Comparison of ENCODE assay signal across 14 cellular contexts in the genomic region with DNA sequence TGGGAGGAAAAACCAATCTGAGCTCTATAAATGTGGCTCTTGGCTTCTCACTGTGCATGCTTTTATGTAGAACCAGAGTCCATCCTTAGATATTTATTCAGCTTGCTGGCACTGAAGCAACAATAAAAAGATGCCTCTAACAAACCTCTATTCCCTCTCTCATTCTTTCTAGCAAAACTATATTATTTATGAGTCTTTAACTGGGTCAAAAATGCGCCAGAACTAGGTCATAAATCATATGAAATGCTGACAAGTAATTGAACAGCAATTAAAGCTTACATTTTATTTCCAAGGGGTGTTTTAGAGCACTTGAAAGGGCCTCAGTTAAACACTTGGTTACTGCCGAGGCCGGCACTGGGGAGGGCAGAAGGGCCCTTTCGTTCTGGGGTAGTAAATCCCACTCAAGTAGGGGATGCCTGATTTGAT. TPM values are rescaled to one million over a fixed set of nuclear protein-coding genes. Genes with fewer than 3 reads are reported as not detected.
DNase-seq lines count a peak whose midpoint lies in the region; ATAC-seq, FAIRE-seq and TF ChIP-seq lines count a peak whose summit lies in the region.
"Had no signal": no experiment of that assay in that cellular context is flagged by ENCODE, and none has a peak within 500 bp of the region (broad histone marks: within the 10 kb centered on the region; RNA-seq: fewer than 3 reads in every experiment).

No MANE protein-coding gene starts in this region.

- peak overlapping the region; percentile 87 for H3K9ac ChIP-seq in astrocyte (ENCODE audit: low read length)
- H3K9ac ChIP-seq in keratinocyte (ENCODE audit: control insufficient read depth, extremely low read depth, insufficient read depth, low read length), result peak overlapping the region; percentile 39
- no peak overlapping the region for H3K9ac ChIP-seq in smooth muscle cell (ENCODE audit: low read depth)

- dilution Hi-C loops in keratinocyte (cut with MboI; ENCODE audit: extremely low pct_ligation_motif_present, low sequenced_read_pairs), result no loop called here

- no peak overlapping the region for H3K4me3 ChIP-seq in GM23338
- H3K4me3 ChIP-seq in astrocyte (ENCODE audit: insufficient read depth, low read depth, low read length), result peak overlapping the region; percentile 69
- H3K4me3 ChIP-seq in keratinocyte (ENCODE audit: control insufficient read depth in 2 of 3, extremely low read depth in 1 of 3, insufficient read depth in 2 of 3, low read depth in 1 of 3, low read length in 3 of 3), result peak overlapping the region in 1 of 3 experiments; percentile 24
- H3K4me3 ChIP-seq in smooth muscle cell, result peak overlapping the region; percentile 23
- H3K4me3 ChIP-seq: GM12878 had no signal

- H3K27ac ChIP-seq in GM23338 (ENCODE audit: low read depth) (no peak overlapping the region), astrocyte (ENCODE audit: low read depth, low read length) (peak overlapping the region; percentile 83), keratinocyte (ENCODE audit: control insufficient read depth, insufficient read depth, low read length) (no peak overlapping the region), smooth muscle cell (ENCODE audit: low read depth) (no peak overlapping the region)

- H3K4me2 ChIP-seq in GM23338 (no peak overlapping the region), astrocyte (ENCODE audit: low read length) (peak overlapping the region; percentile 82), keratinocyte (ENCODE audit: control insufficient read depth, extremely low read depth, insufficient read depth, low read depth, low read length) (peak overlapping the region; percentile 68), smooth muscle cell (no peak overlapping the region)

- H3K4me3 Mint-ChIP-seq in GM23338 (no peak overlapping the region), astrocyte (ENCODE audit: unreplicated experiment) (no peak overlapping the region)
- H3K4me3 Mint-ChIP-seq in activated naive CD8-positive, alpha-beta T cell treated with anti-CD3 and anti-CD28 coated beads for 36 hours, result no peak overlapping the region
- H3K4me3 Mint-ChIP-seq: memory B cell had no signal

- H3K79me2 ChIP-seq in GM23338 (replicated peaks; ENCODE audit: insufficient read depth), result no peaks in the 10 kb centered on the region
- peaks cover 74% of the 10 kb centered on the region for H3K79me2 ChIP-seq in astrocyte (ENCODE audit: insufficient read depth, low read length)
- H3K79me2 ChIP-seq in keratinocyte (ENCODE audit: control insufficient read depth, insufficient read depth, low read length), result peaks cover 34% of the 10 kb centered on the region
- no peaks in the 10 kb centered on the region for H3K79me2 ChIP-seq in smooth muscle cell (ENCODE audit: low read depth)

- peaks cover 31% of the 10 kb centered on the region for H3K4me1 ChIP-seq in GM23338 (ENCODE audit: insufficient read depth)
- H3K4me1 ChIP-seq in astrocyte (ENCODE audit: insufficient read depth, low read length), result no peaks in the 10 kb centered on the region
- peaks cover 20% of the 10 kb centered on the region for H3K4me1 ChIP-seq in keratinocyte (ENCODE audit: control insufficient read depth, extremely low read depth, insufficient read depth, low read length)
- H3K4me1 ChIP-seq in smooth muscle cell (ENCODE audit: low read depth), result no peaks in the 10 kb centered on the region

- DNase-seq in GM23338 (ENCODE audit: low spot score), result no peak
- peak; percentile 10 for DNase-seq in astrocyte (ENCODE audit: low read depth)
- DNase-seq in keratinocyte (ENCODE audit: low read depth, low spot score), result no peak
- DNase-seq in smooth muscle cell (lab: John Stamatoyannopoulos, UW; ENCODE audit: unreplicated experiment), result no peak
- no peak for DNase-seq in NCI-H2171 (lab: John Stamatoyannopoulos, UW)
- no peak for DNase-seq in activated naive CD8-positive, alpha-beta T cell treated with anti-CD3 and anti-CD28 coated beads for 36 hours
- no peak for DNase-seq in NCI-H526 treated with DMSO at 0.1 percent for 48 hours (lab: John Stamatoyannopoulos, UW)
- no peak for DNase-seq in GDM1 (lab: John Stamatoyannopoulos, UW)
- DNase-seq: activated CD4-positive, alpha-beta T cell treated with anti-CD3 and anti-CD28 coated beads, Interleukin-2, amount 50 U/mL, for 1 hour; stimulated activated CD4-positive, alpha-beta T cell treated with anti-CD3 and anti-CD28 coated beads, Interleukin-1b, Interleukin-23, amount 100 ng/mL, for 48 hours had no signal

- H3K9me3 ChIP-seq in astrocyte (ENCODE audit: insufficient read depth, low read depth, low read length) (no peaks in the 10 kb centered on the region), keratinocyte (ENCODE audit: control insufficient read depth, low read depth, low read length) (no peaks in the 10 kb centered on the region), smooth muscle cell (replicated peaks; ENCODE audit: low read depth) (no peaks in the 10 kb centered on the region)

- H3F3A ChIP-seq in GM23338 (replicated peaks; ENCODE audit: low read depth), result peaks cover 48% of the 10 kb centered on the region
- no peaks in the 10 kb centered on the region for H3F3A ChIP-seq in smooth muscle cell (ENCODE audit: low read depth)

- TF ChIP-seq CTCF in GM23338 (conservative IDR thresholded peaks at IDR 0.05; ENCODE audit: low read depth in 2 of 2) (no peak), astrocyte (IDR thresholded peaks at IDR 0.05; ENCODE audit: insufficient read depth, low read depth, low read length) (no peak), keratinocyte (optimal IDR thresholded peaks at IDR 0.05 in 1 of 3, IDR thresholded peaks at IDR 0.05 in 1 of 3, conservative IDR thresholded peaks at IDR 0.05 in 1 of 3; ENCODE audit: extremely low read depth in 1 of 3, insufficient read depth in 2 of 3, low read length in 3 of 3) (no peak), smooth muscle cell (IDR thresholded peaks at IDR 0.05; ENCODE audit: borderline replicate concordance, insufficient read depth, poor library complexity, severe bottlenecking) (no peak)

- ATAC-seq in GM23338, result no peak
- ATAC-seq: GM12878 had no signal

- H3K9me3 Mint-ChIP-seq in GM23338, result peaks cover 5% of the 10 kb centered on the region; the same call in 1 of the 3 replicates
- peaks cover 23% of the 10 kb centered on the region for H3K9me3 Mint-ChIP-seq in astrocyte (ENCODE audit: unreplicated experiment)
- no peaks in the 10 kb centered on the region for H3K9me3 Mint-ChIP-seq in activated naive CD8-positive, alpha-beta T cell treated with anti-CD3 and anti-CD28 coated beads for 36 hours
- H3K9me3 Mint-ChIP-seq: memory B cell had no signal

- H3K27ac Mint-ChIP-seq in GM23338 (no peak overlapping the region), astrocyte (ENCODE audit: unreplicated experiment) (no peak overlapping the region)
- H3K27ac Mint-ChIP-seq in activated naive CD8-positive, alpha-beta T cell treated with anti-CD3 and anti-CD28 coated beads for 36 hours, result no peak overlapping the region
- H3K27ac Mint-ChIP-seq: memory B cell had no signal

- peaks cover 95% of the 10 kb centered on the region for H3K27me3 Mint-ChIP-seq in GM23338 (ENCODE audit: insufficient read depth, low read depth, poor library complexity)
- H3K27me3 Mint-ChIP-seq in astrocyte (ENCODE audit: low read depth, unreplicated experiment), result peaks cover 91% of the 10 kb centered on the region
- peaks cover 4% of the 10 kb centered on the region for H3K27me3 Mint-ChIP-seq in activated naive CD8-positive, alpha-beta T cell treated with anti-CD3 and anti-CD28 coated beads for 36 hours

- H3K9me1 ChIP-seq in keratinocyte (ENCODE audit: control insufficient read depth, extremely low read depth, insufficient read depth, low read length), result no peaks in the 10 kb centered on the region

- H4K20me1 ChIP-seq in GM23338 (replicated peaks; ENCODE audit: insufficient read depth), result peaks cover 67% of the 10 kb centered on the region
- peaks cover 4% of the 10 kb centered on the region for H4K20me1 ChIP-seq in astrocyte (ENCODE audit: insufficient read depth, low read length)
- no peaks in the 10 kb centered on the region for H4K20me1 ChIP-seq in keratinocyte (ENCODE audit: control insufficient read depth, extremely low read depth, insufficient read depth, low read length)
- peaks cover 6% of the 10 kb centered on the region for H4K20me1 ChIP-seq in smooth muscle cell (ENCODE audit: low read depth)

- 28% methylated on average over 4 of the region's 4 CpGs for WGBS in smooth muscle cell (ENCODE audit: low lambda C conversion rate)

- H3K4me1 Mint-ChIP-seq in GM23338, result peaks cover 9% of the 10 kb centered on the region
- peaks cover 2% of the 10 kb centered on the region for H3K4me1 Mint-ChIP-seq in astrocyte (ENCODE audit: low read depth, unreplicated experiment)
- H3K4me1 Mint-ChIP-seq in activated naive CD8-positive, alpha-beta T cell treated with anti-CD3 and anti-CD28 coated beads for 36 hours, result no peaks in the 10 kb centered on the region
- H3K4me1 Mint-ChIP-seq: memory B cell had no signal

- no peaks in the 10 kb centered on the region for H3K36me3 ChIP-seq in GM23338 (ENCODE audit: insufficient read depth)
- no peaks in the 10 kb centered on the region for H3K36me3 ChIP-seq in astrocyte (ENCODE audit: insufficient read depth, low read length)
- H3K36me3 ChIP-seq in keratinocyte (ENCODE audit: control insufficient read depth in 2 of 2, extremely low read depth in 1 of 2, insufficient read depth in 2 of 2, low read length in 2 of 2), result peaks cover 2 to 5% of the 10 kb centered on the region in 2 experiments
- no peaks in the 10 kb centered on the region for H3K36me3 ChIP-seq in smooth muscle cell (ENCODE audit: low read depth)

- H3K27me3 ChIP-seq in GM23338 (ENCODE audit: insufficient read depth), result peaks cover 97% of the 10 kb centered on the region
- peaks cover 60% of the 10 kb centered on the region for H3K27me3 ChIP-seq in astrocyte (ENCODE audit: insufficient read depth, low read length)
- H3K27me3 ChIP-seq in keratinocyte (ENCODE audit: control insufficient read depth, extremely low read depth, insufficient read depth, low read length), result no peaks in the 10 kb centered on the region
- H3K27me3 ChIP-seq in smooth muscle cell (ENCODE audit: low read depth), result peaks cover 100% of the 10 kb centered on the region

- H3K9me2 ChIP-seq in GM23338 (ENCODE audit: insufficient read depth), result no peaks in the 10 kb centered on the region

- FAIRE-seq in astrocyte (lab: Jason Lieb, UNC) (no peak), keratinocyte (lab: Jason Lieb, UNC) (no peak)
- FAIRE-seq: GM12878, GM19239 had no signal

- H3K36me3 Mint-ChIP-seq in GM23338 (ENCODE audit: low read depth) (no peaks in the 10 kb centered on the region), astrocyte (ENCODE audit: low read depth, unreplicated experiment) (no peaks in the 10 kb centered on the region)
- no peaks in the 10 kb centered on the region for H3K36me3 Mint-ChIP-seq in activated naive CD8-positive, alpha-beta T cell treated with anti-CD3 and anti-CD28 coated beads for 36 hours
- H3K36me3 Mint-ChIP-seq: memory B cell had no signal

- H2AFZ ChIP-seq in GM23338, result no peak overlapping the region
- H2AFZ ChIP-seq in astrocyte (ENCODE audit: low read depth, low read length), result no peak overlapping the region
- H2AFZ ChIP-seq in keratinocyte (ENCODE audit: control insufficient read depth, low read length), result no peak overlapping the region
- H2AFZ ChIP-seq in smooth muscle cell (ENCODE audit: low read depth), result no peak overlapping the region

RNA-seq across cellular contexts. Expression of a gene that starts 14.0 kb away (rescaled TPM):
- not detected in 2 replicates for total RNA-seq in GM23338 (2014; rRNA removed; shearing (Covaris generic))
- polyA plus RNA-seq in GM23338 (2016; fragmentation: Nextera tagmentation; extraction: Ambion mirVana) (not detected in 2 replicates), keratinocyte (0.40 to 1.8 TPM (median 1.5 TPM) in 3 replicates), smooth muscle cell (0.22 TPM in 1 of 2 replicates, not detected in the other)
- total RNA-seq in astrocyte (not detected in 2 replicates), smooth muscle cell (1.4 TPM in 1 of 2 replicates, not detected in the other)
- 0.55 TPM for polyA plus RNA-seq in keratinocyte (2011; ENCODE audit: low read depth)
- polyA plus RNA-seq in keratinocyte (2011; cell fraction: cytosol; rRNA removed), result 1.3 and 1.5 TPM in 2 replicates
- 2.1 and 2.6 TPM in 2 replicates for polyA plus RNA-seq in keratinocyte (2011; cell fraction: nucleus; rRNA removed)
- 1.2 and 1.7 TPM in 2 replicates for polyA plus RNA-seq in keratinocyte (2012; ENCODE audit: low replicate concordance)
- polyA minus RNA-seq in keratinocyte, result 0.30 to 0.99 TPM (median 0.74 TPM) in 3 replicates
- not detected for polyA minus RNA-seq in keratinocyte (2011; cell fraction: cytosol; rRNA and poly(A)+ RNA removed)
- 0.54 and 0.63 TPM in 2 replicates for polyA minus RNA-seq in keratinocyte (2011; cell fraction: nucleus; rRNA and poly(A)+ RNA removed)
- total RNA-seq in activated naive CD8-positive, alpha-beta T cell treated with anti-CD3 and anti-CD28 coated beads for 36 hours, result not detected
- total RNA-seq: GM12878 had no signal

RNA-seq across cellular contexts. Expression of a gene that starts 14.1 kb away (rescaled TPM):
- not detected in 2 replicates for total RNA-seq in GM23338 (2014; rRNA removed; shearing (Covaris generic))
- polyA plus RNA-seq in GM23338 (2016; fragmentation: Nextera tagmentation; extraction: Ambion mirVana) (not detected in 2 replicates), keratinocyte (0.22 to 1.1 TPM (median 0.71 TPM) in 3 replicates), smooth muscle cell (not detected in 2 replicates)
- total RNA-seq in astrocyte (not detected in 2 replicates), smooth muscle cell (not detected in 2 replicates)
- 0.24 TPM for polyA plus RNA-seq in keratinocyte (2011; ENCODE audit: low read depth)
- 0.25 and 0.47 TPM in 2 replicates for polyA plus RNA-seq in keratinocyte (2011; cell fraction: cytosol; rRNA removed)
- 1.1 and 1.2 TPM in 2 replicates for polyA plus RNA-seq in keratinocyte (2011; cell fraction: nucleus; rRNA removed)
- polyA plus RNA-seq in keratinocyte (2012; ENCODE audit: low replicate concordance), result 0.14 and 0.80 TPM in 2 replicates
- 0.23 to 0.35 TPM in 2 of 3 replicates, not detected in the other for polyA minus RNA-seq in keratinocyte
- polyA minus RNA-seq in keratinocyte (2011; cell fraction: cytosol; rRNA and poly(A)+ RNA removed), result not detected
- polyA minus RNA-seq in keratinocyte (2011; cell fraction: nucleus; rRNA and poly(A)+ RNA removed), result 0.54 TPM in 1 of 2 replicates, not detected in the other
- not detected for total RNA-seq in activated naive CD8-positive, alpha-beta T cell treated with anti-CD3 and anti-CD28 coated beads for 36 hours
- total RNA-seq: GM12878; T-helper 2 cell treated with Interferon-gamma antibody and Interleukin-4, amounts not matched to agents 100 ng/mL and 5 ng/mL, for 36 hours had no signal
- polyA plus RNA-seq: GM12878 had no signal

RNA-seq across cellular contexts. Expression of a gene that starts 20.7 kb away (rescaled TPM):
- total RNA-seq in GM23338 (2014; rRNA removed; shearing (Covaris generic)), result not detected in 2 replicates
- polyA plus RNA-seq in GM23338 (2016; fragmentation: Nextera tagmentation; extraction: Ambion mirVana), result not detected in 2 replicates
- 0.23 TPM in 1 of 2 replicates, not detected in the other for total RNA-seq in astrocyte
- 5.2 to 12.5 TPM (median 11.9 TPM) in 3 replicates for polyA plus RNA-seq in keratinocyte
- polyA plus RNA-seq in keratinocyte (2011; ENCODE audit: low read depth), result 1.3 TPM
- polyA plus RNA-seq in keratinocyte (2011; cell fraction: cytosol; rRNA removed), result 11.8 and 14.4 TPM in 2 replicates
- polyA plus RNA-seq in keratinocyte (2011; cell fraction: nucleus; rRNA removed), result 7.9 and 8.1 TPM in 2 replicates
- polyA plus RNA-seq in keratinocyte (2012; ENCODE audit: low replicate concordance), result 4.2 and 10.2 TPM in 2 replicates
- polyA minus RNA-seq in keratinocyte, result 3.6 to 10.2 TPM (median 7.7 TPM) in 3 replicates
- 4.4 TPM for polyA minus RNA-seq in keratinocyte (2011; cell fraction: cytosol; rRNA and poly(A)+ RNA removed)
- 2.6 and 5.5 TPM in 2 replicates for polyA minus RNA-seq in keratinocyte (2011; cell fraction: nucleus; rRNA and poly(A)+ RNA removed)
- total RNA-seq in smooth muscle cell, result 0.40 TPM in 1 of 2 replicates, not detected in the other
- polyA plus RNA-seq in smooth muscle cell, result not detected in 2 replicates
- total RNA-seq in activated naive CD8-positive, alpha-beta T cell treated with anti-CD3 and anti-CD28 coated beads for 36 hours, result under 1 TPM; 0.24 to 0.35 TPM

RNA-seq across cellular contexts. Expression of a gene that starts 26.9 kb away (rescaled TPM):
- total RNA-seq in GM23338 (2014; rRNA removed; shearing (Covaris generic)), result not detected in 2 replicates
- polyA plus RNA-seq in GM23338 (2016; fragmentation: Nextera tagmentation; extraction: Ambion mirVana) (not detected in 2 replicates), keratinocyte (3.3 to 7.1 TPM (median 4.5 TPM) in 3 replicates), smooth muscle cell (0.11 and 0.98 TPM in 2 replicates)
- total RNA-seq in astrocyte (not detected in 2 replicates), smooth muscle cell (0.67 and 2.1 TPM in 2 replicates)
- 6.8 TPM for polyA plus RNA-seq in keratinocyte (2011; ENCODE audit: low read depth)
- 3.1 and 4.3 TPM in 2 replicates for polyA plus RNA-seq in keratinocyte (2011; cell fraction: cytosol; rRNA removed)
- polyA plus RNA-seq in keratinocyte (2011; cell fraction: nucleus; rRNA removed), result 9.4 and 10.0 TPM in 2 replicates
- polyA plus RNA-seq in keratinocyte (2012; ENCODE audit: low replicate concordance), result 3.2 and 5.0 TPM in 2 replicates
- 2.3 to 4.3 TPM (median 2.7 TPM) in 3 replicates for polyA minus RNA-seq in keratinocyte
- polyA minus RNA-seq in keratinocyte (2011; cell fraction: cytosol; rRNA and poly(A)+ RNA removed), result 4.4 TPM
- polyA minus RNA-seq in keratinocyte (2011; cell fraction: nucleus; rRNA and poly(A)+ RNA removed), result 5.0 and 5.5 TPM in 2 replicates
- not detected for total RNA-seq in activated naive CD8-positive, alpha-beta T cell treated with anti-CD3 and anti-CD28 coated beads for 36 hours
- total RNA-seq: T-helper 2 cell treated with Interferon-gamma antibody and Interleukin-4, amounts not matched to agents 100 ng/mL and 5 ng/mL, for 36 hours had no signal

RNA-seq across cellular contexts. Expression of a gene that starts 31.0 kb away (rescaled TPM):
- not detected in 2 replicates for total RNA-seq in GM23338 (2014; rRNA removed; shearing (Covaris generic))
- polyA plus RNA-seq in GM23338 (2016; fragmentation: Nextera tagmentation; extraction: Ambion mirVana), result not detected in 2 replicates
- total RNA-seq in astrocyte, result not detected in 2 replicates
- 0.52 to 0.72 TPM (median 0.54 TPM) in 3 replicates for polyA plus RNA-seq in keratinocyte
- polyA plus RNA-seq in keratinocyte (2011; ENCODE audit: low read depth), result not detected
- 0.26 and 0.68 TPM in 2 replicates for polyA plus RNA-seq in keratinocyte (2011; cell fraction: cytosol; rRNA removed)
- polyA plus RNA-seq in keratinocyte (2011; cell fraction: nucleus; rRNA removed), result 1.8 and 2.5 TPM in 2 replicates
- 0.44 and 1.4 TPM in 2 replicates for polyA plus RNA-seq in keratinocyte (2012; ENCODE audit: low replicate concordance)
- polyA minus RNA-seq in keratinocyte, result 0.59 to 2.3 TPM (median 1.1 TPM) in 3 replicates
- not detected for polyA minus RNA-seq in keratinocyte (2011; cell fraction: cytosol; rRNA and poly(A)+ RNA removed)
- 2.7 and 3.6 TPM in 2 replicates for polyA minus RNA-seq in keratinocyte (2011; cell fraction: nucleus; rRNA and poly(A)+ RNA removed)
- total RNA-seq in smooth muscle cell, result 0.58 TPM in 1 of 2 replicates, not detected in the other
- polyA plus RNA-seq in smooth muscle cell, result 0.56 TPM in 1 of 2 replicates, not detected in the other
- total RNA-seq in activated naive CD8-positive, alpha-beta T cell treated with anti-CD3 and anti-CD28 coated beads for 36 hours, result not detected
- total RNA-seq: GM12878; T-helper 2 cell treated with Interferon-gamma antibody and Interleukin-4, amounts not matched to agents 100 ng/mL and 5 ng/mL, for 36 hours had no signal

Comparison
In these comparisons a context has a peak if more than half of its experiments do, and no peak if none do; other contexts are left out.
1. H3K4me2 ChIP-seq: peak in astrocyte (single experiment) and keratinocyte (single experiment); none in GM23338 (single experiment) and smooth muscle cell (single experiment).